In genomic region chr3:43857361-43858051, GRCh38 we compare ENCODE assay signal across 16 cellular contexts.
"Had no signal": no experiment of that assay in that cellular context is flagged by ENCODE, and none has a peak within 500 bp of the region (broad histone marks: within the 10 kb centered on the region; RNA-seq: fewer than 3 reads in every experiment).

No MANE protein-coding gene starts in this region.

- H3K4me1 ChIP-seq: colonic mucosa, esophagus squamous epithelium had no signal

- ATAC-seq: left colon; stimulated activated naive B cell treated with anti-CD40 and anti-IgM and Interleukin-4, amounts not matched to agents 10 μg/mL and 1 μg/mL and 100 μg/mL, for 72 hours had no signal

- H3K36me3 ChIP-seq: cardiac muscle cell, colonic mucosa, esophagus squamous epithelium, thyroid gland had no signal

- H3K27me3 ChIP-seq: colonic mucosa, thyroid gland had no signal

- H3K27ac ChIP-seq: cardiac muscle cell, colonic mucosa, esophagus squamous epithelium, thyroid gland had no signal

- FAIRE-seq: TTC549 had no signal

- H3K9me3 ChIP-seq: colonic mucosa, esophagus squamous epithelium, thyroid gland had no signal

- DNase-seq: activated CD4-positive, alpha-beta T cell treated with anti-CD3 and anti-CD28 coated beads, Interleukin-2, amount 10 ng/mL, durations not matched to agents 7 days and 5 days; activated CD8-positive, alpha-beta memory T cell treated with anti-CD3 and anti-CD28 coated beads for 24 hours; activated gamma-delta T cell treated with Interleukin-2 at 50 U/mL for 16 hours; activated naive CD8-positive, alpha-beta T cell treated with anti-CD3 and anti-CD28 coated beads for 36 hours; anterior cingulate cortex; colonic mucosa; esophagus squamous epithelium; left colon; midbrain; posterior cingulate gyrus; stimulated activated CD4-positive, alpha-beta T cell treated with anti-CD3 and anti-CD28 coated beads, Interleukin-2, amount 100 ng/mL, for 48 hours; stimulated activated naive B cell treated with anti-CD40 and anti-IgM and Interleukin-4, amounts not matched to agents 10 μg/mL and 1 μg/mL and 100 μg/mL, for 72 hours; thyroid gland had no signal

- H3K4me3 ChIP-seq: cardiac muscle cell, colonic mucosa, esophagus squamous epithelium, lung, thyroid gland had no signal
